ENCODE assay signal across 12 cellular contexts in the genomic region with DNA sequence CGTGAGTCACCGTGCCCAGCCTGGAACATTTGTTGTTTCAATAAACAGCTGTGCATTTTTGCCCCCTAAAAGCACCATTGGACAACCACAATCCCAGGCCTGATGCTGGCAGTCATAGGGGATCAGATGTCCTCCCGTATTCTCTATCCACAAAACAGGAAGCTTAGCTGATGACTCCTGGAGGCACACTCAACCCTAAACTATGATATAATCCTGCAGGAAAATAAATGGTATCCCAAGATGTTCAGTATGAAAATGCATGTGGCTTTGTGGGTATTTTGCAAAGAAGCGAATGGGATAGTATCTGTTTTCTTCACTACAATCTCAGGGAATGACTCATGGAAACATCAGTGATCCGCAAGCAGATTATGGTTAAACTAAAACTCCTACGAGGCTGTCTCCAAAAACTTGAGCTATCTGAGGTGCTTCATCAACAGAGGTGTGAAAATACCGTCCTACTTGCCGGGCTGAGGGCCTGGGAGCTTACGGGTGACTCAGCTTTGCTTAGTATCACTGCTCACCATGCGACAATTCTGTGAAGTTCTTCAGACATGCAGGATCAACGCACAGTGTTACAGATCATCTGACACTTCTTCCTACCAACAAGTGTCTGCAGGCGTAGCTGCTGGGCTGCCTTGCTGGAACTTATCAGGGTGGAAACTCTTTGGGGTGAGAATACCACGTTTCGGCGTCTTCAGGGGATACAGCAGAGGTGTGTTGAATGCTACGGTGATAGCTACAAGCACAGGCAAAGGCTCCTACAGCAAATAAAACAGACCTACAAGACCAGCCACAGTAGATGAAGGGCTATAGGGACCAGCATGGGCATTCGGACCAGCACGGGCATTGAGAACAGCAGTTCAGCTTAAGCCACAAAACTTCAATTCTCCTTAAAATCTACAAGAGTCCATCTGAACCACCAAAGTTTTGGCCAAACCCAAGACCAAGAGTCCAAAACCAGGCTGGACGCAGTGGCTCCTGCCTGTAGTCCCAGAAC.
A peak's percentile ranks its signal among the peaks of the same experiment; 100 is the strongest.
DNase-seq lines count a peak whose midpoint lies in the region; ATAC-seq and TF ChIP-seq lines count a peak whose summit lies in the region.
"Had no signal": no experiment of that assay in that cellular context is flagged by ENCODE, and none has a peak within 500 bp of the region (broad histone marks: within the 10 kb centered on the region; RNA-seq: fewer than 3 reads in every experiment).

No MANE protein-coding gene starts in this region.

- peak overlapping the region; percentile 58 for H3K27ac ChIP-seq in left ventricle myocardium inferior (replicated peaks)
- H3K27ac ChIP-seq: body of pancreas had no signal

- ATAC-seq in activated T-cell treated with anti-CD3 and anti-CD28 coated beads, Interleukin-2, amount 50 U/mL, for 4 hours, result peak; percentile 54 to 58
- ATAC-seq in activated T-helper 17 cell treated with anti-CD3 and anti-CD28 coated beads, Interleukin-2, amount 50 U/mL, for 72 hours (replicated peaks), result peak; percentile 88
- no peak for ATAC-seq in HG02973 (IDR thresholded peaks at IDR 0.05; ENCODE audit: unreplicated experiment)
- ATAC-seq in GM18868 (IDR thresholded peaks at IDR 0.05; ENCODE audit: unreplicated experiment), result no peak
- ATAC-seq: body of pancreas, GM23338 had no signal

- no peaks in the 10 kb centered on the region for H3K27me3 Mint-ChIP-seq in activated T-cell treated with anti-CD3 and anti-CD28 coated beads, Interleukin-2, amount 50 U/mL, for 4 hours (ENCODE audit: low read depth)
- no peaks in the 10 kb centered on the region for H3K27me3 Mint-ChIP-seq in activated T-helper 17 cell treated with anti-CD3 and anti-CD28 coated beads, Interleukin-2, amount 50 U/mL, for 72 hours
- H3K27me3 Mint-ChIP-seq: CD4-positive, CD25-positive, alpha-beta regulatory T cell; type B pancreatic cell had no signal

- peaks cover 9% of the 10 kb centered on the region for H3K9me3 ChIP-seq in left ventricle myocardium inferior (replicated peaks)
- H3K9me3 ChIP-seq: body of pancreas had no signal

- peaks cover 29% of the 10 kb centered on the region for H3K4me1 ChIP-seq in left ventricle myocardium inferior
- H3K4me1 ChIP-seq: body of pancreas had no signal

- no peak for TF ChIP-seq CTCF in left ventricle myocardium inferior (IDR thresholded peaks at IDR 0.05; ENCODE audit: borderline replicate concordance)

- DNase-seq in activated T-cell treated with anti-CD3 and anti-CD28 coated beads, Interleukin-2, amount 50 U/mL, for 4 hours, result no peak
- DNase-seq in activated T-cell treated with anti-CD3 and anti-CD28 coated beads, Interleukin-2, amount 50 U/mL, for 1 hour, result no peak
- DNase-seq in left ventricle myocardium inferior, result no peak
- DNase-seq in stimulated activated CD8-positive, alpha-beta memory T cell treated with anti-CD3 and anti-CD28 coated beads, Interleukin-4, amount 100 ng/mL, for 48 hours, result peak; percentile 40
- no peak for DNase-seq in NCI-H2227 treated with DMSO at 0.1 percent for 48 hours (lab: John Stamatoyannopoulos, UW)
- DNase-seq: body of pancreas; CD4-positive, CD25-positive, alpha-beta regulatory T cell had no signal

- no peak overlapping the region for H3K4me3 ChIP-seq in left ventricle myocardium inferior
- H3K4me3 ChIP-seq: body of pancreas, GM23338 had no signal

- no peaks in the 10 kb centered on the region for H3K27me3 ChIP-seq in left ventricle myocardium inferior (ENCODE audit: low read depth)
- H3K27me3 ChIP-seq: body of pancreas had no signal

- peaks cover 4% of the 10 kb centered on the region for H3K9me3 Mint-ChIP-seq in activated T-cell treated with anti-CD3 and anti-CD28 coated beads, Interleukin-2, amount 50 U/mL, for 4 hours
- no peaks in the 10 kb centered on the region for H3K9me3 Mint-ChIP-seq in activated T-helper 17 cell treated with anti-CD3 and anti-CD28 coated beads, Interleukin-2, amount 50 U/mL, for 72 hours
- H3K9me3 Mint-ChIP-seq: type B pancreatic cell had no signal

- intact Hi-C loops in left ventricle myocardium inferior (cut with micrococcal nuclease), result no loop called here

- H3K4me1 Mint-ChIP-seq in activated T-cell treated with anti-CD3 and anti-CD28 coated beads, Interleukin-2, amount 50 U/mL, for 4 hours (ENCODE audit: low read depth), result peaks cover 5% of the 10 kb centered on the region
- H3K4me1 Mint-ChIP-seq in activated T-helper 17 cell treated with anti-CD3 and anti-CD28 coated beads, Interleukin-2, amount 50 U/mL, for 72 hours, result peaks cover 2% of the 10 kb centered on the region
- H3K4me1 Mint-ChIP-seq: GM23338 had no signal

- no peaks in the 10 kb centered on the region for H3K36me3 ChIP-seq in left ventricle myocardium inferior

- no peak overlapping the region for H3K27ac Mint-ChIP-seq in activated T-helper 17 cell treated with anti-CD3 and anti-CD28 coated beads, Interleukin-2, amount 50 U/mL, for 72 hours
- H3K27ac Mint-ChIP-seq: GM23338, type B pancreatic cell had no signal

- H3K36me3 Mint-ChIP-seq in activated T-cell treated with anti-CD3 and anti-CD28 coated beads, Interleukin-2, amount 50 U/mL, for 4 hours (ENCODE audit: insufficient read depth), result peaks cover 34% of the 10 kb centered on the region
- peaks cover 27% of the 10 kb centered on the region for H3K36me3 Mint-ChIP-seq in activated T-helper 17 cell treated with anti-CD3 and anti-CD28 coated beads, Interleukin-2, amount 50 U/mL, for 72 hours (ENCODE audit: low read depth)

- H3K4me3 Mint-ChIP-seq in activated T-cell treated with anti-CD3 and anti-CD28 coated beads, Interleukin-2, amount 50 U/mL, for 4 hours, result no peak overlapping the region
- H3K4me3 Mint-ChIP-seq in activated T-helper 17 cell treated with anti-CD3 and anti-CD28 coated beads, Interleukin-2, amount 50 U/mL, for 72 hours, result no peak overlapping the region
- H3K4me3 Mint-ChIP-seq: GM23338, type B pancreatic cell had no signal

Comparison
In these comparisons a context has a peak if more than half of its experiments do, and no peak if none do; other contexts are left out.
1. ATAC-seq: peak in activated T-cell treated with anti-CD3 and anti-CD28 coated beads, Interleukin-2, amount 50 U/mL, for 4 hours (2 of 2) and activated T-helper 17 cell treated with anti-CD3 and anti-CD28 coated beads, Interleukin-2, amount 50 U/mL, for 72 hours (single experiment); none in HG02973 (single experiment) and GM18868 (single experiment).